ENCODE assay signal across 24 cellular contexts in the genomic region with DNA sequence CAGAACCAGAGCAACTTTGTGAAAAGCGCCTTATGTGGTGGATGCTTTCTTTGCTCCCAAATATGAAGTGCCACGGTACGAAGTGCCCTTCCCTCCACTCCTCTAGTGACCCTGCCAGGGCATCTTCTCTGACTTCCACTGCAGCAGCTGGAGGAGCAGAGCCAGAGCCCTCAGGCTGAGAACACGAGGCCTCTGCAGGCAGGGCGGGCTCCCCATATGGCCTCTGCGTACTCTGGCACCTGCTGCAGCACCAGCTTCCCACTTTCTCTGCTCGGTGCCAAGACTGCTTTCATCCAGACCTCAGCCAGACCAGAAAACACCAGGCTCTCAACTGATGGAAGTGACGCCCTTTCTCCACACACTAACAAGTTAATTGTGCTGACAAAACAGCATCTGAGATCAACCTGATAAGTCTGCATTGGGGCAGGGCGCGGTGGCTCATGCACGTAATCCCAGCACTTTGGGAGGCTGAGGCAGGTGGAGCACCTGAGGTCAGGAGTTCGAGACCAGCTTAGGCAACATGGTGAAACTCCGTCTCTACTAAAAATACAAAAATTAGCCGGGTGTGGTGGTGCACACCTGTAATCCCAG. TPM values are rescaled to one million over a fixed set of nuclear protein-coding genes. Genes with fewer than 3 reads are reported as not detected.
"Had no signal": no experiment of that assay in that cellular context is flagged by ENCODE, and none has a peak within 500 bp of the region (broad histone marks: within the 10 kb centered on the region; RNA-seq: fewer than 3 reads in every experiment).

No MANE protein-coding gene starts in this region.

- H3K4me1 Mint-ChIP-seq: activated CD4-positive, alpha-beta T cell treated with anti-CD3 and anti-CD28 coated beads for 36 hours; activated naive CD8-positive, alpha-beta T cell treated with anti-CD3 and anti-CD28 coated beads, Interleukin-2, amount 50 U/mL, for 24 hours had no signal

- H3K4me1 ChIP-seq: ascending aorta, body of pancreas had no signal

- ATAC-seq: activated CD4-positive, alpha-beta T cell treated with anti-CD3 and anti-CD28 coated beads for 36 hours; activated CD8-positive, alpha-beta T cell treated with anti-CD3 and anti-CD28 coated beads for 36 hours; activated naive CD4-positive, alpha-beta T cell treated with anti-CD3 and anti-CD28 coated beads, Interleukin-2, amount 50 U/mL, for 72 hours; activated naive CD8-positive, alpha-beta T cell treated with anti-CD3 and anti-CD28 coated beads, Interleukin-2, amount 50 U/mL, for 24 hours; body of pancreas; PC-3; T-cell had no signal

- DNase-seq: activated CD4-positive, alpha-beta T cell treated with anti-CD3 and anti-CD28 coated beads for 36 hours; activated CD8-positive, alpha-beta T cell treated with anti-CD3 and anti-CD28 coated beads for 36 hours; activated effector memory CD4-positive, alpha-beta T cell treated with Interleukin-2 at 50 U/mL for 16 hours; activated naive CD4-positive, alpha-beta T cell treated with Interleukin-2 at 50 U/mL for 16 hours; activated naive CD8-positive, alpha-beta T cell treated with anti-CD3 and anti-CD28 coated beads, Interleukin-2, amount 50 U/mL, for 24 hours; activated T-cell treated with anti-CD3 and anti-CD28 coated beads, Interleukin-2, amount 50 U/mL, for 24 hours; amniotic stem cell; body of pancreas; MV-4-11; NCI-H1092 treated with DMSO at 0.1 percent for 48 hours; NCI-H1417 treated with DMSO at 0.1 percent for 48 hours; NCI-H187; NCI-H2227 treated with DMSO at 0.1 percent for 48 hours; NCI-H526; PC-3; SIG-M5; T-cell had no signal

- H3K27ac ChIP-seq: ascending aorta, body of pancreas, KMS-11, SK-N-MC, VCaP had no signal

- H3K9me3 ChIP-seq: ascending aorta, body of pancreas had no signal

- H3K4me3 ChIP-seq: ascending aorta, body of pancreas, SK-N-MC had no signal

- H3K27me3 ChIP-seq: ascending aorta, body of pancreas had no signal

- H3K27ac Mint-ChIP-seq: activated CD4-positive, alpha-beta T cell treated with anti-CD3 and anti-CD28 coated beads for 36 hours; activated CD8-positive, alpha-beta T cell treated with anti-CD3 and anti-CD28 coated beads for 36 hours; activated naive CD8-positive, alpha-beta T cell treated with anti-CD3 and anti-CD28 coated beads, Interleukin-2, amount 50 U/mL, for 24 hours; activated T-helper 1 cell treated with anti-CD3 and anti-CD28 coated beads, Interleukin-12 subunit alpha, Interleukin-12 subunit beta, Interleukin-2, Interleukin-4 antibody, amounts not matched to agents 30 ng/mL and 10 ng/mL and 1 ng/mL, durations not matched to agents 14 hours and 24 hours and 36 hours had no signal

- H3K9me3 Mint-ChIP-seq: activated CD8-positive, alpha-beta T cell treated with anti-CD3 and anti-CD28 coated beads for 36 hours; activated naive CD4-positive, alpha-beta T cell treated with anti-CD3 and anti-CD28 coated beads, Interleukin-2, amount 50 U/mL, for 72 hours; activated naive CD8-positive, alpha-beta T cell treated with anti-CD3 and anti-CD28 coated beads, Interleukin-2, amount 50 U/mL, for 24 hours; activated T-cell treated with anti-CD3 and anti-CD28 coated beads, Interleukin-2, amount 50 U/mL, for 24 hours; activated T-helper 1 cell treated with anti-CD3 and anti-CD28 coated beads, Interleukin-12 subunit alpha, Interleukin-12 subunit beta, Interleukin-2, Interleukin-4 antibody, amounts not matched to agents 30 ng/mL and 10 ng/mL and 1 ng/mL, durations not matched to agents 14 hours and 24 hours and 36 hours; central memory CD8-positive, alpha-beta T cell; T-cell had no signal

- H3K4me3 Mint-ChIP-seq: activated CD4-positive, alpha-beta T cell treated with anti-CD3 and anti-CD28 coated beads for 36 hours; activated CD8-positive, alpha-beta T cell treated with anti-CD3 and anti-CD28 coated beads for 36 hours; activated naive CD8-positive, alpha-beta T cell treated with anti-CD3 and anti-CD28 coated beads, Interleukin-2, amount 50 U/mL, for 24 hours; activated T-cell treated with anti-CD3 and anti-CD28 coated beads, Interleukin-2, amount 50 U/mL, for 24 hours; activated T-helper 1 cell treated with anti-CD3 and anti-CD28 coated beads, Interleukin-12 subunit alpha, Interleukin-12 subunit beta, Interleukin-2, Interleukin-4 antibody, amounts not matched to agents 30 ng/mL and 10 ng/mL and 1 ng/mL, durations not matched to agents 14 hours and 24 hours and 36 hours; central memory CD8-positive, alpha-beta T cell; T-cell had no signal

- H3K27me3 Mint-ChIP-seq: activated CD4-positive, alpha-beta T cell treated with anti-CD3 and anti-CD28 coated beads for 36 hours; activated CD8-positive, alpha-beta T cell treated with anti-CD3 and anti-CD28 coated beads for 36 hours; activated naive CD8-positive, alpha-beta T cell treated with anti-CD3 and anti-CD28 coated beads, Interleukin-2, amount 50 U/mL, for 24 hours; activated T-cell treated with anti-CD3 and anti-CD28 coated beads, Interleukin-2, amount 50 U/mL, for 24 hours; central memory CD8-positive, alpha-beta T cell; T-cell had no signal

RNA-seq across cellular contexts. Expression of a gene that starts 13.5 kb away (rescaled TPM):
- total RNA-seq: ascending aorta, body of pancreas had no signal
